ENCODE assay signal across 8 cellular contexts in the genomic region with DNA sequence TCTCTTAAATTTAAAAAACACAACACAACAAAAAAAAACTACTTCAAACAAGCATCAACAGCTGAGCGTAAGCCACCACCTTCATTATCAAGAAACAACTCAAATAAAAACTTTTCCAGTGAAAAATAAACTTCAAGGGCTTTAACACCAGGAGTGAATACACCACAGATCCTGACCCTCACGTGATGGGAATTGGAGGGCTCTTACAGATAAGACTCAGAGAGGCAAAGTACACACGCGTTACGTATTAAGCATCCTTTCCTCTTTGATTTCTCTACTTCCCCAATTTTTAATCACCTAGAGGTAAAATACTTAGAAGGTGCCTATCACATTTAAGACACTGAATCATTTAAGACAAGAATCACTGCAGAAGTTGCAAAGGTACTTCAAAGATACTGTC. TPM values are rescaled to one million over a fixed set of nuclear protein-coding genes. Genes with fewer than 3 reads are reported as not detected.
DNase-seq lines count a peak whose midpoint lies in the region; ATAC-seq and TF ChIP-seq lines count a peak whose summit lies in the region.

No MANE protein-coding gene starts in this region.

- in situ Hi-C loops in G401 (cut with HindIII; ENCODE audit: low sequenced_read_pairs) = no loop called here

- H3K4me1 ChIP-seq in gastroesophageal sphincter (peaks cover 8 to 73% (median 13%) of the 10 kb centered on the region in 3 donors), sigmoid colon (peaks cover 0 to 53% (median 36%) of the 10 kb centered on the region in 4 donors)

- H3K9me3 Mint-ChIP-seq in activated B cell treated with CpG ODN at 0.5 μM for 24 hours = no peaks in the 10 kb centered on the region

- H3K27ac ChIP-seq in gastroesophageal sphincter (peak overlapping the region; percentile 89 to 96 (median 91)), sigmoid colon (peak overlapping the region; percentile 89 to 94 (median 92))

- H3K36me3 Mint-ChIP-seq in activated B cell treated with CpG ODN at 0.5 μM for 24 hours (ENCODE audit: low read depth) = no peaks in the 10 kb centered on the region

- no peak for ATAC-seq in activated B cell treated with CpG ODN at 0.5 μM for 24 hours (ENCODE audit: low read depth)
- ATAC-seq in gastroesophageal sphincter = no peak
- ATAC-seq in GM21381 (IDR thresholded peaks at IDR 0.05; ENCODE audit: unreplicated experiment) = no peak
- ATAC-seq in GM19324 (IDR thresholded peaks at IDR 0.05; ENCODE audit: low FRiP score, unreplicated experiment) = no peak

- H3K27me3 ChIP-seq in gastroesophageal sphincter (no peaks in the 10 kb centered on the region), sigmoid colon (no peaks in the 10 kb centered on the region)

- 10 to 19% methylated on average over 4 of the region's 5 CpGs for WGBS in gastroesophageal sphincter (ENCODE audit: low coverage in 1 of 2), 2 donors
- 4 to 17% methylated on average over 5 of the region's 5 CpGs for WGBS in sigmoid colon, 2 donors

- no peak for TF ChIP-seq EP300 in gastroesophageal sphincter (IDR thresholded peaks at IDR 0.05)
- TF ChIP-seq EP300 in sigmoid colon (IDR thresholded peaks at IDR 0.05) = no peak

- intact Hi-C loops in activated B cell treated with CpG ODN at 0.5 μM for 24 hours (cut with micrococcal nuclease) (loop anchor here (5.0 kb wide), 1 partner anchor 436 kb away; no protein-coding TSS in a partner anchor), sigmoid colon (cut with DNase I) (loop anchor here (5.0 to 10.0 kb wide), 6 partner anchors 66 to 699 kb away; a partner anchor contains a TSS)

- CTCF ChIA-PET in activated B cell treated with CpG ODN at 0.5 μM for 24 hours (lab: Charles Lee) = no interaction called here

- DNase-seq in activated B cell treated with CpG ODN at 0.5 μM for 24 hours (no peak), sigmoid colon (no peak), G401 (ENCODE audit: low spot score) (no peak)
- DNase-seq in stimulated activated CD4-positive, alpha-beta T cell treated with anti-CD3 and anti-CD28 coated beads, Interleukin-2, amount 100 ng/mL, for 24 hours = no peak

- H3K27me3 Mint-ChIP-seq in activated B cell treated with CpG ODN at 0.5 μM for 24 hours = peaks cover 28% of the 10 kb centered on the region

- H3K27ac Mint-ChIP-seq in activated B cell treated with CpG ODN at 0.5 μM for 24 hours = no peak overlapping the region

- H3K9me3 ChIP-seq in gastroesophageal sphincter (no peaks in the 10 kb centered on the region), sigmoid colon (no peaks in the 10 kb centered on the region)

- H3K4me3 Mint-ChIP-seq in activated B cell treated with CpG ODN at 0.5 μM for 24 hours = peak overlapping the region; percentile 82

- H3K4me3 ChIP-seq in GM12875 (ENCODE audit: low read depth, low read length) (peak overlapping the region; percentile 71), gastroesophageal sphincter (peak overlapping the region; percentile 59 to 97), sigmoid colon (peak overlapping the region; percentile 60 to 69 (median 62))

- H3K36me3 ChIP-seq in gastroesophageal sphincter (no peaks in the 10 kb centered on the region), sigmoid colon (no peaks in the 10 kb centered on the region)

- POLR2A ChIA-PET in activated B cell treated with CpG ODN at 0.5 μM for 24 hours (lab: Charles Lee) = no interaction called here

- H3K4me1 Mint-ChIP-seq in activated B cell treated with CpG ODN at 0.5 μM for 24 hours = peaks cover 17% of the 10 kb centered on the region

- TF ChIP-seq POLR2A in gastroesophageal sphincter (IDR thresholded peaks at IDR 0.05) (no peak), sigmoid colon (IDR thresholded peaks at IDR 0.05) (no peak)

- TF ChIP-seq CTCF in GM12875 (IDR thresholded peaks at IDR 0.05; ENCODE audit: borderline replicate concordance, insufficient read depth, low read depth, low read length) (no peak), activated B cell treated with CpG ODN at 0.5 μM for 24 hours (IDR thresholded peaks at IDR 0.05) (no peak), gastroesophageal sphincter (IDR thresholded peaks at IDR 0.05) (no peak), sigmoid colon (IDR thresholded peaks at IDR 0.05) (no peak)

RNA-seq across cellular contexts. Expression of a gene that starts 0.6 kb away (rescaled TPM):
- 0.07 and 0.13 TPM in 2 replicates for total RNA-seq in activated B cell treated with CpG ODN at 0.5 μM for 24 hours
- total RNA-seq in gastroesophageal sphincter = 10 to 100 TPM; 46.2 to 63.3 (median 49.3) TPM
- total RNA-seq in sigmoid colon = 100 to 1,000 TPM in 1 of 4 donors, 10 to 100 TPM in 3; 66.7 to 102 (median 81.8) TPM
- 10 to 100 TPM in 1 of 3 donors, 1 to 10 TPM in 2; 3.7 to 14.1 (median 6.0) TPM for polyA plus RNA-seq in sigmoid colon
- total RNA-seq in G401 (2014; rRNA removed; shearing (Covaris generic)) = 0.06 and 0.20 TPM in 2 replicates

Comparison
In these comparisons a context has a peak if more than half of its experiments do, and no peak if none do; other contexts are left out.
1. RNA of a gene that starts 0.6 kb away (total RNA-seq): 66.7 to 102 TPM in sigmoid colon and 46.2 to 63.3 TPM in gastroesophageal sphincter; 0.06 to 0.20 TPM in G401 and 0.07 to 0.13 TPM in activated B cell treated with CpG ODN at 0.5 μM for 24 hours; every median in the first group is over 10 times any median in the second.
2. Peak in every context shown above with its lines, with median percentiles within 50 percentile points of each other: H3K4me3 ChIP-seq.